15 cellular contexts compared by ENCODE assay signal in the genomic region with DNA sequence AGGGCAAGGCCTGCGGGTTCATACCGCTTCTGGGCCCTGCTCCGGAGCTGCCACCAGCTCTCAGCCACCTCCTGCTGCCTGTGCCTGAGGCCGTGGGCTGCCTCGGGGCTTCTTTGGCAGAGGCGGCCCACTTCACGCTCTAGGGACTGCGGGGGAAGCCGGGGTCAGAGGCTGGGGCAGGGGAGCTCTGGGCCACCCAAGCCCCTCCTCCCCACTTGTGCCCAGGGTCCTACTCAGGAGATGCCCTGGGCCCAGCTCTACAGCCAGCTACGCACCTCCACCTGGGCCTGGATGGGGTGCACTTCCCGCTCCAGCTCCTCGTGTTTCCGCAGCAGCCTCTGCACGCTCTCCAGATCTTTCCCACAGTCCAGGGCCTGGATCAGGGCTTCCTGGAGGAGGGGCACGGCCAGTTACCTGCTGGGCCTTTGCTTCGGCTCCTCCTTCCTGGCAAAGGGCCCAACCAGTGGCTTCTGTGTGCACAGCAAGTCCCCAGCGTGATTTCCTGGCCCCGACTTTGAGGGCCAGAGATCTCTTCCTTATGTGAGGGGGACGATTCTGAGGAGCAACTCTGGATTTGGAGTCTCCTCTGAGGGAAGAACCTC. TPM values are rescaled to one million over a fixed set of nuclear protein-coding genes. Genes with fewer than 3 reads are reported as not detected.
DNase-seq lines count a peak whose midpoint lies in the region; ATAC-seq and TF ChIP-seq lines count a peak whose summit lies in the region.
"Had no signal": no experiment of that assay in that cellular context is flagged by ENCODE, and none has a peak within 500 bp of the region (broad histone marks: within the 10 kb centered on the region; RNA-seq: fewer than 3 reads in every experiment).

No MANE protein-coding gene starts in this region.

- no peaks in the 10 kb centered on the region for H3K4me1 ChIP-seq in mammary epithelial cell (ENCODE audit: insufficient read depth, low read length)

- H3K36me3 ChIP-seq in mammary epithelial cell (ENCODE audit: insufficient read depth, low read length): no peaks in the 10 kb centered on the region
- H3K36me3 ChIP-seq: neutrophil had no signal

- no peaks in the 10 kb centered on the region for H3K79me2 ChIP-seq in mammary epithelial cell (ENCODE audit: insufficient read depth, low read length)

- no peaks in the 10 kb centered on the region for H3K9me3 Mint-ChIP-seq in MCF 10A (ENCODE audit: unreplicated experiment)
- H3K9me3 Mint-ChIP-seq: activated naive CD4-positive, alpha-beta T cell treated with anti-CD3 and anti-CD28 coated beads for 36 hours; stimulated activated naive B cell treated with anti-CD40 and anti-IgM and Interleukin-4, amounts not matched to agents 10 μg/mL and 1 μg/mL and 100 μg/mL, for 72 hours had no signal

- dilution Hi-C loops in mammary epithelial cell (cut with HindIII; ENCODE audit: low sequenced_read_pairs): no loop called here

- no peaks in the 10 kb centered on the region for H3K27me3 Mint-ChIP-seq in MCF 10A (ENCODE audit: insufficient read depth, unreplicated experiment)
- H3K27me3 Mint-ChIP-seq: activated CD8-positive, alpha-beta memory T cell treated with anti-CD3 and anti-CD28 coated beads, Interleukin-2, amount 10 ng/mL, durations not matched to agents 7 days and 5 days; stimulated activated naive B cell treated with anti-CD40 and anti-IgM and Interleukin-4, amounts not matched to agents 10 μg/mL and 1 μg/mL and 100 μg/mL, for 72 hours had no signal

- TF ChIP-seq CTCF in MCF 10A (IDR thresholded peaks at IDR 0.05; ENCODE audit: unreplicated experiment) (no peak), mammary epithelial cell (conservative IDR thresholded peaks at IDR 0.05 in 1 of 2, IDR thresholded peaks at IDR 0.05 in 1 of 2; ENCODE audit: extremely low read depth in 1 of 2, insufficient read depth in 1 of 2, low read depth in 1 of 2, low read length in 2 of 2) (no peak)

- no peaks in the 10 kb centered on the region for H4K20me1 ChIP-seq in mammary epithelial cell (ENCODE audit: insufficient read depth, low read length)

- intact Hi-C loops in MCF 10A (cut with micrococcal nuclease) (no loop called here), mammary epithelial cell (cut with micrococcal nuclease) (no loop called here)

- H2AFZ ChIP-seq in mammary epithelial cell (ENCODE audit: low read depth, low read length): no peak overlapping the region

- no peak for ATAC-seq in GM19455 (IDR thresholded peaks at IDR 0.05; ENCODE audit: unreplicated experiment)
- ATAC-seq: activated CD8-positive, alpha-beta memory T cell treated with anti-CD3 and anti-CD28 coated beads, Interleukin-2, amount 10 ng/mL, durations not matched to agents 7 days and 5 days; stimulated activated naive B cell treated with anti-CD40 and anti-IgM and Interleukin-4, amounts not matched to agents 10 μg/mL and 1 μg/mL and 100 μg/mL, for 72 hours had no signal

- no peak overlapping the region for H3K27ac Mint-ChIP-seq in MCF 10A (ENCODE audit: low read depth, unreplicated experiment)
- H3K27ac Mint-ChIP-seq: activated CD8-positive, alpha-beta memory T cell treated with anti-CD3 and anti-CD28 coated beads, Interleukin-2, amount 10 ng/mL, durations not matched to agents 7 days and 5 days; activated naive CD4-positive, alpha-beta T cell treated with anti-CD3 and anti-CD28 coated beads for 36 hours; stimulated activated naive B cell treated with anti-CD40 and anti-IgM and Interleukin-4, amounts not matched to agents 10 μg/mL and 1 μg/mL and 100 μg/mL, for 72 hours had no signal

- H3K4me1 Mint-ChIP-seq in MCF 10A (ENCODE audit: insufficient read depth, unreplicated experiment): no peaks in the 10 kb centered on the region

- no peaks in the 10 kb centered on the region for H3K36me3 Mint-ChIP-seq in MCF 10A (ENCODE audit: insufficient read depth, unreplicated experiment)
- H3K36me3 Mint-ChIP-seq: activated CD8-positive, alpha-beta memory T cell treated with anti-CD3 and anti-CD28 coated beads, Interleukin-2, amount 10 ng/mL, durations not matched to agents 7 days and 5 days; stimulated activated naive B cell treated with anti-CD40 and anti-IgM and Interleukin-4, amounts not matched to agents 10 μg/mL and 1 μg/mL and 100 μg/mL, for 72 hours had no signal

- CTCF ChIA-PET in MCF 10A (lab: Yijun Ruan, JAX): no interaction called here
- CTCF ChIA-PET in mammary epithelial cell (lab: Charles Lee; ENCODE audit: low non-redundant PET): no interaction called here

- no peak overlapping the region for H3K4me2 ChIP-seq in mammary epithelial cell (ENCODE audit: insufficient read depth, low read depth, low read length)

- H3K9ac ChIP-seq in mammary epithelial cell (ENCODE audit: insufficient read depth, low read length): no peak overlapping the region

- H3K4me3 Mint-ChIP-seq in MCF 10A (ENCODE audit: unreplicated experiment): no peak overlapping the region
- H3K4me3 Mint-ChIP-seq: activated CD8-positive, alpha-beta memory T cell treated with anti-CD3 and anti-CD28 coated beads, Interleukin-2, amount 10 ng/mL, durations not matched to agents 7 days and 5 days; activated naive CD4-positive, alpha-beta T cell treated with anti-CD3 and anti-CD28 coated beads for 36 hours; stimulated activated naive B cell treated with anti-CD40 and anti-IgM and Interleukin-4, amounts not matched to agents 10 μg/mL and 1 μg/mL and 100 μg/mL, for 72 hours had no signal

- no peak overlapping the region for H3K27ac ChIP-seq in mammary epithelial cell (ENCODE audit: insufficient read depth, low read depth, low read length)
- H3K27ac ChIP-seq: HL-60, neutrophil had no signal

- DNase-seq in MCF 10A (ENCODE audit: unreplicated experiment) (peak; percentile 11), mammary epithelial cell (no peak), RPMI8226 (peak; percentile 35), left kidney (ENCODE audit: low read depth, low spot score) (peak; percentile 41), DMS 273 treated with DMSO at 0.1 percent for 48 hours (lab: John Stamatoyannopoulos, UW) (no peak), amniotic stem cell (lab: John Stamatoyannopoulos, UW) (no peak), ACHN (no peak)
- DNase-seq: activated CD8-positive, alpha-beta memory T cell treated with anti-CD3 and anti-CD28 coated beads, Interleukin-2, amount 10 ng/mL, durations not matched to agents 7 days and 5 days; activated naive CD4-positive, alpha-beta T cell treated with anti-CD3 and anti-CD28 coated beads for 36 hours; DMS79; OCI-M1; stimulated activated naive B cell treated with anti-CD40 and anti-IgM and Interleukin-4, amounts not matched to agents 10 μg/mL and 1 μg/mL and 100 μg/mL, for 72 hours had no signal

- H3K4me3 ChIP-seq in mammary epithelial cell (replicated peaks in 1 of 3; ENCODE audit: insufficient read depth in 1 of 3, low read depth in 2 of 3, low read length in 3 of 3): no peak overlapping the region

- no peaks in the 10 kb centered on the region for H3K9me3 ChIP-seq in mammary epithelial cell (replicated peaks; ENCODE audit: insufficient read depth, low read length)
- H3K9me3 ChIP-seq: neutrophil had no signal

- H3K27me3 ChIP-seq in mammary epithelial cell (ENCODE audit: insufficient read depth, low read length): no peaks in the 10 kb centered on the region
- H3K27me3 ChIP-seq: neutrophil had no signal

- 84% methylated on average over 5 of the region's 19 CpGs for WGBS in mammary epithelial cell (ENCODE audit: low coverage, missing lambda C conversion rate)

- BruUV-seq in MCF 10A (replicated peaks; lab: Mats Ljungman, UMichigan): no TSS peak
- no TSS peak for BruUV-seq in mammary epithelial cell (replicated peaks; lab: Mats Ljungman, UMichigan)

- in situ Hi-C loops in mammary epithelial cell (cut with MboI; ENCODE audit: low sequenced_read_pairs in 2 of 2): no loop called here
- in situ Hi-C loops in ACHN (cut with HindIII; ENCODE audit: low pct_ligation_motif_present, low pct_unique_long_range_greater_than_20kb, low sequenced_read_pairs): no loop called here

- POLR2A ChIA-PET in MCF 10A (lab: Yijun Ruan, JAX): interaction anchor here (1.5 kb wide), 1 partner anchor 13 kb away, joined by 5 read pairs; no protein-coding TSS in a partner anchor

RNA-seq across cellular contexts. Expression of a gene that starts 24.0 kb away (rescaled TPM):
- total RNA-seq in MCF 10A (2022) (3.8 and 5.0 TPM in 2 replicates), mammary epithelial cell (10 to 100 TPM in 1 of 2 donors, 1 to 10 TPM in 1; 1.5 to 11.2 TPM)
- 3.8 TPM for polyA plus RNA-seq in mammary epithelial cell
- polyA minus RNA-seq in mammary epithelial cell: 2.0 TPM

RNA-seq across cellular contexts. Expression of a gene that starts 31.2 kb away (rescaled TPM):
- total RNA-seq in MCF 10A (2022) (1.1 TPM in 2 replicates), mammary epithelial cell (10 to 100 TPM in 1 of 2 donors, 1 to 10 TPM in 1; 3.0 to 17.0 TPM)
- 2.1 TPM for polyA plus RNA-seq in mammary epithelial cell
- polyA minus RNA-seq in mammary epithelial cell: 0.93 TPM

RNA-seq across cellular contexts. Expression of a gene that starts 34.7 kb away (rescaled TPM):
- total RNA-seq in MCF 10A (2022) (9.2 and 13.3 TPM in 2 replicates), mammary epithelial cell (10 to 100 TPM in 1 of 2 donors, 1 to 10 TPM in 1; 5.8 to 22.3 TPM)
- polyA plus RNA-seq in mammary epithelial cell: 21.5 TPM
- 6.9 TPM for polyA minus RNA-seq in mammary epithelial cell

Comparison
In these comparisons a context has a peak if more than half of its experiments do, and no peak if none do; other contexts are left out.
1. DNase-seq: peak in MCF 10A (single experiment), RPMI8226 (single experiment) and left kidney (single experiment); none in mammary epithelial cell (single experiment), DMS 273 treated with DMSO at 0.1 percent for 48 hours (single experiment), amniotic stem cell (single experiment) and ACHN (single experiment).